In genomic region chr13:113082198-113083021, GRCh38 we compare ENCODE assay signal across 21 cellular contexts. TPM values are rescaled to one million over a fixed set of nuclear protein-coding genes. Genes with fewer than 3 reads are reported as not detected.
"Had no signal": no experiment of that assay in that cellular context is flagged by ENCODE, and none has a peak within 500 bp of the region (broad histone marks: within the 10 kb centered on the region; RNA-seq: fewer than 3 reads in every experiment).

No MANE protein-coding gene starts in this region.

- H3K27me3 ChIP-seq: neutrophil, pancreas, transverse colon, vagina had no signal

- ATAC-seq: left colon; mucosa of descending colon; natural killer cell treated with Interleukin-12 subunit alpha and Interleukin-12 subunit beta and Interleukin-15 and Interleukin-18, amount 100 ng/mL, for 72 hours; pancreas; stimulated activated memory B cell treated with anti-CD40 and anti-IgM and Interleukin-4, amounts not matched to agents 10 μg/mL and 1 μg/mL and 100 μg/mL, for 72 hours; stimulated activated naive CD8-positive, alpha-beta T cell treated with anti-CD3 and anti-CD28 coated beads, Interleukin-15, Interleukin-2, amounts not matched to agents 100 U/mL and 50 U/mL, for 24 hours had no signal

- H3K36me3 ChIP-seq: neutrophil, sigmoid colon, transverse colon had no signal

- H3K4me3 ChIP-seq: lung, mucosa of descending colon, pancreas, sigmoid colon, transverse colon, vagina had no signal

- H3K27ac ChIP-seq: neutrophil, pancreas, sigmoid colon, transverse colon, vagina had no signal

- DNase-seq: cortex of kidney; effector CD4-positive, alpha-beta T cell; head of caudate nucleus; hippocampal formation; kidney glomerular epithelial cell; left colon; naive B cell; sigmoid colon; stimulated activated CD4-positive, alpha-beta T cell treated with anti-CD3 and anti-CD28 coated beads, Interleukin-4, amount 100 ng/mL, for 4 hours; stimulated activated naive CD8-positive, alpha-beta T cell treated with anti-CD3 and anti-CD28 coated beads, Interleukin-15, Interleukin-2, amounts not matched to agents 100 U/mL and 50 U/mL, for 24 hours; transverse colon had no signal

- H3K9me3 ChIP-seq: mucosa of descending colon, neutrophil, pancreas, sigmoid colon, transverse colon, vagina had no signal

- H3K4me1 ChIP-seq: pancreas, sigmoid colon, transverse colon had no signal

RNA-seq across cellular contexts. Expression of gene F7, which starts 23.2 kb away (rescaled TPM):
- total RNA-seq: dermis microvascular lymphatic vessel endothelial cell; fibroblast of villous mesenchyme; natural killer cell treated with Interleukin-12 subunit alpha and Interleukin-12 subunit beta and Interleukin-15 and Interleukin-18, amount 100 ng/mL, for 72 hours; sigmoid colon; transverse colon; ureter; vagina had no signal

RNA-seq across cellular contexts. Expression of gene F10, which starts 40.2 kb away (rescaled TPM):
- total RNA-seq: dermis microvascular lymphatic vessel endothelial cell; natural killer cell treated with Interleukin-12 subunit alpha and Interleukin-12 subunit beta and Interleukin-15 and Interleukin-18, amount 100 ng/mL, for 72 hours had no signal
